ENCODE assay signal across 26 cellular contexts in genomic region chr13:78176880-78177279, GRCh38.
"Had no signal": no experiment of that assay in that cellular context is flagged by ENCODE, and none has a peak within 500 bp of the region (broad histone marks: within the 10 kb centered on the region; RNA-seq: fewer than 3 reads in every experiment).

No MANE protein-coding gene starts in this region.

- H3K27me3 Mint-ChIP-seq: type B pancreatic cell had no signal

- H3K4me1 Mint-ChIP-seq: naive thymus-derived CD8-positive, alpha-beta T cell; nephron progenitor cell; stimulated activated memory B cell treated with anti-CD40 and anti-IgM and Interleukin-4, amounts not matched to agents 10 μg/mL and 1 μg/mL and 100 μg/mL, for 72 hours had no signal

- H3K27ac Mint-ChIP-seq: naive thymus-derived CD8-positive, alpha-beta T cell; nephron progenitor cell; stimulated activated memory B cell treated with anti-CD40 and anti-IgM and Interleukin-4, amounts not matched to agents 10 μg/mL and 1 μg/mL and 100 μg/mL, for 72 hours; type B pancreatic cell had no signal

- H3K4me3 Mint-ChIP-seq: naive thymus-derived CD8-positive, alpha-beta T cell; nephron progenitor cell; stimulated activated memory B cell treated with anti-CD40 and anti-IgM and Interleukin-4, amounts not matched to agents 10 μg/mL and 1 μg/mL and 100 μg/mL, for 72 hours; type B pancreatic cell had no signal

- H3K4me2 ChIP-seq: hepatocyte had no signal

- ATAC-seq: esophagus mucosa; gastroesophageal sphincter; heart left ventricle; left cardiac atrium; left lung; naive thymus-derived CD8-positive, alpha-beta T cell; psoas muscle; right cardiac atrium; stimulated activated memory B cell treated with anti-CD40 and anti-IgM and Interleukin-4, amounts not matched to agents 10 μg/mL and 1 μg/mL and 100 μg/mL, for 72 hours; stimulated activated naive CD8-positive, alpha-beta T cell treated with anti-CD3 and anti-CD28 coated beads, Interleukin-15, Interleukin-2, amounts not matched to agents 100 U/mL and 50 U/mL, for 24 hours had no signal

- H3K36me3 ChIP-seq: gastroesophageal sphincter, heart left ventricle, left lung, sigmoid colon, spleen, tibial artery had no signal

- H3K79me2 ChIP-seq: hepatocyte had no signal

- H3K4me1 ChIP-seq: gastroesophageal sphincter, heart left ventricle, left lung, psoas muscle, sigmoid colon, spleen, testis, tibial artery had no signal

- H2AFZ ChIP-seq: hepatocyte had no signal

- H3K4me3 ChIP-seq: gastroesophageal sphincter, heart left ventricle, hepatocyte, left lung, psoas muscle, sigmoid colon, skin epidermis, spleen, testis, tibial artery had no signal

- H3K9me3 Mint-ChIP-seq: type B pancreatic cell had no signal

- H3K27me3 ChIP-seq: gastroesophageal sphincter, heart left ventricle, hepatocyte, left lung, sigmoid colon, spleen, testis, tibial artery had no signal

- H3K27ac ChIP-seq: epithelial cell of prostate, gastroesophageal sphincter, heart left ventricle, hepatocyte, left lung, psoas muscle, sigmoid colon, skin epidermis, spleen, testis, tibial artery had no signal

- H3K9me3 ChIP-seq: gastroesophageal sphincter, left lung, psoas muscle, testis, tibial artery had no signal

- DNase-seq: cortex of kidney; foreskin fibroblast; heart left ventricle; left cardiac atrium; left lung; mesendoderm; midbrain; naive thymus-derived CD8-positive, alpha-beta T cell; nephron progenitor cell; nucleus accumbens; psoas muscle; right cardiac atrium; sigmoid colon; spleen; stimulated activated CD4-positive, alpha-beta T cell treated with anti-CD3 and anti-CD28 coated beads, Interleukin-4, amount 100 ng/mL, for 4 hours; stimulated activated naive CD8-positive, alpha-beta T cell treated with anti-CD3 and anti-CD28 coated beads, Interleukin-15, Interleukin-2, amounts not matched to agents 100 U/mL and 50 U/mL, for 24 hours; substantia nigra; testis; tibial artery had no signal

- H3K36me3 Mint-ChIP-seq: naive thymus-derived CD8-positive, alpha-beta T cell; stimulated activated memory B cell treated with anti-CD40 and anti-IgM and Interleukin-4, amounts not matched to agents 10 μg/mL and 1 μg/mL and 100 μg/mL, for 72 hours; type B pancreatic cell had no signal
